In genomic region chr2:107025869-107026380, GRCh38 we compare ENCODE assay signal across 16 cellular contexts.
DNase-seq lines count a peak whose midpoint lies in the region; TF ChIP-seq lines count a peak whose summit lies in the region.
"Had no signal": no experiment of that assay in that cellular context is flagged by ENCODE, and none has a peak within 500 bp of the region (broad histone marks: within the 10 kb centered on the region; RNA-seq: fewer than 3 reads in every experiment).

No MANE protein-coding gene starts in this region.

- no peak overlapping the region for H3K27ac ChIP-seq in GM23248
- H3K27ac ChIP-seq in SK-N-SH (ENCODE audit: low read depth in 2 of 2, low read length in 1 of 2): peak overlapping the region in 1 of 2 experiments; percentile 47; a peak in 2 of 4 replicates
- H3K27ac ChIP-seq in SJCRH30: no peak overlapping the region
- H3K27ac ChIP-seq in OCI-LY7 (ENCODE audit: low read depth, low read length, poor library complexity, severe bottlenecking): no peak overlapping the region
- H3K27ac ChIP-seq: right lobe of liver had no signal

- BruUV-seq in OCI-LY7 (replicated peaks; lab: Mats Ljungman, UMichigan): no TSS peak

- H3K4me1 ChIP-seq in GM23248 (ENCODE audit: insufficient read depth): peaks cover 4% of the 10 kb centered on the region; the same call in 1 of the 2 replicates
- no peaks in the 10 kb centered on the region for H3K4me1 ChIP-seq in SK-N-SH (ENCODE audit: control insufficient read depth in 1 of 2, insufficient read depth in 2 of 2, low read depth in 1 of 2, low read length in 1 of 2)
- no peaks in the 10 kb centered on the region for H3K4me1 ChIP-seq in SJCRH30
- no peaks in the 10 kb centered on the region for H3K4me1 ChIP-seq in OCI-LY7 (ENCODE audit: insufficient read depth, low read length, poor library complexity, severe bottlenecking)
- H3K4me1 ChIP-seq: right lobe of liver had no signal

- H3F3A ChIP-seq in GM23248 (ENCODE audit: insufficient read depth) (no peaks in the 10 kb centered on the region), SK-N-SH (replicated peaks; ENCODE audit: insufficient read depth) (peaks cover 4% of the 10 kb centered on the region)

- in situ Hi-C loops in GM23248 (cut with MboI): no loop called here

- TF ChIP-seq EP300 in SK-N-SH (IDR thresholded peaks at IDR 0.05; ENCODE audit: borderline replicate concordance in 1 of 2, low read depth in 1 of 2, low read length in 1 of 2): no peak

- intact Hi-C loops in OCI-LY7 (cut with micrococcal nuclease; ENCODE audit: unreplicated experiment): no loop called here

- peak; percentile 77 for DNase-seq in GM23248
- no peak for DNase-seq in SK-N-SH
- peak; percentile 53 for DNase-seq in hepatic stellate cell (ENCODE audit: low spot score)
- DNase-seq in anterior cingulate cortex (lab: John Stamatoyannopoulos, UW): no peak
- no peak for DNase-seq in SJCRH30
- no peak for DNase-seq in OCI-LY7 (ENCODE audit: low spot score)
- no peak for DNase-seq in hippocampal formation (lab: John Stamatoyannopoulos, UW)
- DNase-seq: activated CD4-positive, CD25-positive, alpha-beta regulatory T cell treated with anti-CD3 and anti-CD28 coated beads, Interleukin-2, amount 50 U/mL, for 72 hours; C1 segment of cervical spinal cord; left ventricle myocardium superior; MG63; NCI-H187 treated with DMSO at 0.1 percent for 48 hours; NCI-H446; right lobe of liver; stimulated activated CD4-positive, alpha-beta T cell treated with anti-CD3 and anti-CD28 coated beads, Interleukin-2, amount 100 ng/mL, for 24 hours; T-helper 9 cell had no signal

- no peaks in the 10 kb centered on the region for H3K27me3 ChIP-seq in GM23248 (replicated peaks; ENCODE audit: insufficient read depth)
- H3K27me3 ChIP-seq in SK-N-SH (ENCODE audit: insufficient read depth): no peaks in the 10 kb centered on the region
- no peaks in the 10 kb centered on the region for H3K27me3 ChIP-seq in SJCRH30
- H3K27me3 ChIP-seq: MG63, right lobe of liver had no signal

- TF ChIP-seq CTCF in SK-N-SH (IDR thresholded peaks at IDR 0.05) (no peak), OCI-LY7 (conservative IDR thresholded peaks at IDR 0.05; ENCODE audit: low read length) (no peak)

- WGBS in GM23248 (ENCODE audit: low coverage in 1 of 2, low lambda C conversion rate in 2 of 2, missing lambda C conversion rate in 2 of 2), 2 experiments: 26 to 29% methylated on average over 8 of the region's 8 CpGs
- 55% methylated on average over 8 of the region's 8 CpGs for WGBS in SK-N-SH (ENCODE audit: low lambda C conversion rate)

- CTCF ChIA-PET in SK-N-SH (lab: Yijun Ruan, JAX): no interaction called here
- CTCF ChIA-PET in OCI-LY7 (lab: Charles Lee; ENCODE audit: unreplicated experiment): no interaction called here

- H3K4me3 ChIP-seq in GM23248 (no peak overlapping the region), SK-N-SH (ENCODE audit: low read depth in 2 of 2, low read length in 1 of 2) (no peak overlapping the region), SJCRH30 (no peak overlapping the region), OCI-LY7 (ENCODE audit: low read depth, low read length, poor library complexity, severe bottlenecking) (no peak overlapping the region)
- H3K4me3 ChIP-seq: MG63, right lobe of liver had no signal

- H3K79me2 ChIP-seq in GM23248 (ENCODE audit: insufficient read depth) (no peaks in the 10 kb centered on the region), SK-N-SH (ENCODE audit: insufficient read depth) (no peaks in the 10 kb centered on the region), OCI-LY7 (ENCODE audit: insufficient read depth, low read depth, low read length) (no peaks in the 10 kb centered on the region)

- H3K9ac ChIP-seq in GM23248 (no peak overlapping the region), SK-N-SH (no peak overlapping the region)

- POLR2A ChIA-PET in SK-N-SH (lab: Yijun Ruan, JAX) (no interaction called here), OCI-LY7 (lab: Charles Lee) (no interaction called here)

- H3K9me3 ChIP-seq in GM23248 (ENCODE audit: low read depth): no peaks in the 10 kb centered on the region
- no peaks in the 10 kb centered on the region for H3K9me3 ChIP-seq in SK-N-SH
- no peaks in the 10 kb centered on the region for H3K9me3 ChIP-seq in SJCRH30 (replicated peaks)
- no peaks in the 10 kb centered on the region for H3K9me3 ChIP-seq in OCI-LY7 (ENCODE audit: low read length)
- H3K9me3 ChIP-seq: MG63, right lobe of liver had no signal

- H3K36me3 ChIP-seq in GM23248 (ENCODE audit: low read depth): no peaks in the 10 kb centered on the region
- no peaks in the 10 kb centered on the region for H3K36me3 ChIP-seq in SK-N-SH (replicated peaks in 1 of 2; ENCODE audit: control insufficient read depth in 1 of 2, insufficient read depth in 2 of 2, low read length in 1 of 2)
- H3K36me3 ChIP-seq in SJCRH30: no peaks in the 10 kb centered on the region
- no peaks in the 10 kb centered on the region for H3K36me3 ChIP-seq in OCI-LY7 (ENCODE audit: insufficient read depth, low read length)
- H3K36me3 ChIP-seq: MG63, right lobe of liver had no signal

- H4K20me1 ChIP-seq in GM23248 (ENCODE audit: insufficient read depth) (no peaks in the 10 kb centered on the region), SK-N-SH (ENCODE audit: insufficient read depth) (no peaks in the 10 kb centered on the region), OCI-LY7 (ENCODE audit: insufficient read depth, low read length) (no peaks in the 10 kb centered on the region)

- H3K9me2 ChIP-seq in GM23248 (ENCODE audit: insufficient read depth): no peaks in the 10 kb centered on the region
- H3K9me2 ChIP-seq in SK-N-SH: no peaks in the 10 kb centered on the region
- no peaks in the 10 kb centered on the region for H3K9me2 ChIP-seq in OCI-LY7 (ENCODE audit: insufficient read depth, low read length)

- no peak for TF ChIP-seq RAD21 in SK-N-SH (IDR thresholded peaks at IDR 0.05; ENCODE audit: low read length)

- H2AFZ ChIP-seq in GM23248: no peak overlapping the region
- H2AFZ ChIP-seq in SK-N-SH (ENCODE audit: low read depth): no peak overlapping the region
- no peak overlapping the region for H2AFZ ChIP-seq in OCI-LY7 (ENCODE audit: low read length)

- H3K4me2 ChIP-seq in GM23248 (ENCODE audit: unreplicated experiment) (peak overlapping the region; percentile 3), SK-N-SH (peak overlapping the region; percentile 17; the same call in 1 of the 2 replicates), OCI-LY7 (ENCODE audit: low read length) (no peak overlapping the region)

TF ChIP-seq in SK-N-SH, 30 proteins besides CTCF, POLR2A, EP300 and RAD21:
- TF ChIP-seq JUND (IDR thresholded peaks at IDR 0.05) (no peak), MAX (IDR thresholded peaks at IDR 0.05; ENCODE audit: low read depth) (no peak), FOSL2 (IDR thresholded peaks at IDR 0.05; ENCODE audit: borderline replicate concordance, low read depth) (0 out of 2 replicates have a peak, but pooled peaks have one; percentile 11), SMC3 (IDR thresholded peaks at IDR 0.05; ENCODE audit: low read depth, low read length) (no peak)

Comparison
In these comparisons a context has a peak if more than half of its experiments do, and no peak if none do; other contexts are left out.
1. DNase-seq: peak in GM23248 (single experiment) and hepatic stellate cell (single experiment); none in SK-N-SH (single experiment), anterior cingulate cortex (0 of 58), SJCRH30 (0 of 2), OCI-LY7 (single experiment) and hippocampal formation (0 of 2).